Comparison of ENCODE assay signal across 20 cellular contexts in the genomic region with DNA sequence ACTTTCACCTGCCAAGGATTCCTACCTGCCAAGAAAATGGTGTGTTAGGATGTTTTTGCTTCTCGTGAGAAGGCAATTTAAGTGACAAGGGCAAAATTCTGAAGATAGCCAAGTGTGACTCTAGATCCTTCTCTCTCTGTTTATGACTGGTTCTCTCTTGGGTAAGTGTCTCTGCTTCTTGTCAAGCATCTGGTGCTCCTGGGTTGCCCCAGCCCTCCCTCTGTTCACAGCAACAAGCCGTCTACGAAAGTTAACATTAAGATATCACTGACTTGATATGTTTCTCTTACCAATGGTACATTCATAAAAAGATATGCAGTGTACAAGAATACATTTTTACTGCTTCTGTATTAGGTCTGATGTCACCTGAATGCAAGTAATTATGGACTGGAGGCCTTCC.
"Had no signal": no experiment of that assay in that cellular context is flagged by ENCODE, and none has a peak within 500 bp of the region (broad histone marks: within the 10 kb centered on the region; RNA-seq: fewer than 3 reads in every experiment).

No MANE protein-coding gene starts in this region.

- H3K4me3 ChIP-seq: K562 had no signal

- H3K9me3 ChIP-seq: SK-N-SH had no signal

- DNase-seq: Kasumi-1, MM.1S, NCI-H1092 treated with DMSO at 0.1 percent for 48 hours, NCI-H1436, NCI-H187, NCI-H2029, NCI-H2081 treated with DMSO at 0.1 percent for 48 hours, NCI-H2171, NCI-H226, NCI-H446 treated with DMSO at 0.1 percent for 48 hours, NCI-H510A treated with DMSO at 0.1 percent for 48 hours, NCI-H526, NCI-H82, RPMI8226, SHP77, SK-N-SH, SW 1271 had no signal

- H3K27ac ChIP-seq: KMS-11 had no signal

- H3K4me2 ChIP-seq: KMS-11, SK-N-SH had no signal

- FAIRE-seq: K562, RCC 7860 had no signal

- H3K9ac ChIP-seq: KMS-11, SK-N-SH had no signal

- ATAC-seq: K562 had no signal
